8 cellular contexts compared by ENCODE assay signal in the genomic region with DNA sequence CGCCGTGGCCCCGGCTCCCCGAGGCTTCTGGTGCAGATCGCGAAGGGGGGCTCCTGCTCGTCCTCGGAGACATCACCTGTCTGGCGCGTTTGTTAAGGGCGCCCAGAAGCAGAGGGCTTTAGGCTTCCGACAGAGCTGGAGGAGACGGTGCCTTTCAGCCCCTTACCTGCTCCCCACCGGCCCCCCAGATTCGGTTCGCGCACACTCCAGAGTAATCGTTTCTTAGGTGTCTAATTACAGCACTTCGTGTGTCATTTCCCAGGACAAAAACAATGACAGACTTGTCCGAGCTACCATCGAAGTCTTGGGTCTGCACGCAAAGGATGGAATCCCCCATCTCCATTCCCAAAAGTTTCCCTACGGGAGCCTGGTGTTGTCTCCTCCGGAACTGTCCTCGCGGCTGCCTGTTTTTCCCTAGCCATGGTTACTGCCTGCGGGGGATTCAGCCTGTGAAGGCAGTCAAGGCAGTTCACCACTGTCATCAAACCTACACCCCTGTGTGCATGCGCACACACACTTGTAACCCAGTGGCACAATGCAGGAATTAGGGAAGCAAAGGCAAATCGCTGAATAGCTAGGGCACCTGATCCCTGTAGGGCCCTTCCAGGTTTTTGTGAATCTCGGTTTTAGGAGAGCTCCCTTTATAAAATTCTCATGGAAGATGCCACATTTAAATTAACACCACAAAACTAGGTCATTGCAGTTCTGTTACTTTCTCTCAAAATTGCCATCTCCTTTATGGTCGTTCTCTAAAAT. TPM values are rescaled to one million over a fixed set of nuclear protein-coding genes. Genes with fewer than 3 reads are reported as not detected.
DNase-seq lines count a peak whose midpoint lies in the region; ATAC-seq, FAIRE-seq and TF ChIP-seq lines count a peak whose summit lies in the region.

No MANE protein-coding gene starts in this region.

- peak overlapping the region; percentile 87 to 98 (median 96) for H3K27ac ChIP-seq in esophagus muscularis mucosa (replicated peaks in 1 of 4)
- H3K27ac ChIP-seq in tibial nerve = peak overlapping the region; percentile 91 to 96 (median 95)

- intact Hi-C loops in esophagus muscularis mucosa (cut with DNase I) = loop anchor here (10.0 kb wide), 1 partner anchor 116 kb away; no protein-coding TSS in a partner anchor

- DNase-seq in BJ (ENCODE audit: low read depth) (no peak), HTR-8/SVneo (ENCODE audit: insufficient read length, low spot score) (peak; percentile 76), esophagus muscularis mucosa (ENCODE audit: extremely low spot score) (no peak), middle frontal gyrus (ENCODE audit: extremely low spot score, low spot score) (peak; percentile 68), tibial nerve (ENCODE audit: low spot score in 2 of 2) (peak in 1 of 2 donors; percentile 49)

- TF ChIP-seq POLR2A in esophagus muscularis mucosa (IDR thresholded peaks at IDR 0.05; ENCODE audit: low read depth) (no peak), tibial nerve (IDR thresholded peaks at IDR 0.05) (no peak)

- no peaks in the 10 kb centered on the region for H3K9me3 ChIP-seq in esophagus muscularis mucosa
- H3K9me3 ChIP-seq in tibial nerve = no peaks in the 10 kb centered on the region

- H3K36me3 ChIP-seq in BJ (ENCODE audit: control insufficient read depth, insufficient read depth, low read length) (no peaks in the 10 kb centered on the region), esophagus muscularis mucosa (no peaks in the 10 kb centered on the region), tibial nerve (no peaks in the 10 kb centered on the region)

- ATAC-seq in HG02610 (IDR thresholded peaks at IDR 0.05; ENCODE audit: unreplicated experiment) (no peak), HG03342 (IDR thresholded peaks at IDR 0.05; ENCODE audit: unreplicated experiment) (no peak)

- no peak for TF ChIP-seq EP300 in esophagus muscularis mucosa (IDR thresholded peaks at IDR 0.05)
- peak in 1 of 2 donors; percentile 52 for TF ChIP-seq EP300 in tibial nerve (IDR thresholded peaks at IDR 0.05)

- CTCF ChIA-PET in BJ (lab: Yijun Ruan, JAX) = interaction anchor here (1.1 to 1.9 kb wide), 4 partner anchors 10 to 99 kb away, joined by 3 to 10 read pairs (median 3); no protein-coding TSS in a partner anchor

- FAIRE-seq in HTR-8/SVneo (lab: Jason Lieb, UNC) (peak; percentile 85), TTC549 (lab: Jason Lieb, UNC) (peak; percentile 17)

- WGBS in esophagus muscularis mucosa = 14% methylated on average over 16 of the region's 31 CpGs
- WGBS in tibial nerve, 2 donors = 8 to 11% methylated on average over 21 to 31 of the region's 31 CpGs

- H3K27me3 ChIP-seq in BJ (ENCODE audit: control insufficient read depth, insufficient read depth, low read length) = no peaks in the 10 kb centered on the region
- H3K27me3 ChIP-seq in esophagus muscularis mucosa = no peaks in the 10 kb centered on the region
- H3K27me3 ChIP-seq in tibial nerve = no peaks in the 10 kb centered on the region

- POLR2A ChIA-PET in BJ (lab: Charles Lee) = no interaction called here

- peaks cover 5 to 10% (median 8%) of the 10 kb centered on the region in 4 donors for H3K4me1 ChIP-seq in esophagus muscularis mucosa
- H3K4me1 ChIP-seq in tibial nerve = peaks cover 0 to 16% (median 2%) of the 10 kb centered on the region in 4 donors

- TF ChIP-seq CTCF in BJ (IDR thresholded peaks at IDR 0.05; ENCODE audit: insufficient read depth, low read depth, low read length) (no peak), esophagus muscularis mucosa (IDR thresholded peaks at IDR 0.05) (no peak), tibial nerve (IDR thresholded peaks at IDR 0.05) (peak in 1 of 5 experiments; percentile 7)

- H3K4me3 ChIP-seq in BJ (ENCODE audit: low read depth, low read length) = peak overlapping the region; percentile 60
- H3K4me3 ChIP-seq in esophagus muscularis mucosa = peak overlapping the region; percentile 87 to 97 (median 92)
- H3K4me3 ChIP-seq in tibial nerve = peak overlapping the region; percentile 65 to 93 (median 86)

RNA-seq across cellular contexts. Expression of a gene that starts 0.7 kb away (rescaled TPM):
- 17.9 and 24.8 TPM in 2 replicates for polyA plus RNA-seq in BJ (2011; rRNA removed)
- polyA minus RNA-seq in BJ (2011; rRNA and poly(A)+ RNA removed) = 34.9 and 36.8 TPM in 2 replicates
- total RNA-seq in esophagus muscularis mucosa (10 to 100 TPM; 59.5 to 72.2 (median 69.7) TPM), tibial nerve (10 to 100 TPM; 47.0 to 58.6 (median 54.8) TPM)

Comparison
In these comparisons a context has a peak if more than half of its experiments do, and no peak if none do; other contexts are left out.
1. DNase-seq: peak in HTR-8/SVneo (single experiment) and middle frontal gyrus (single experiment); none in BJ (single experiment) and esophagus muscularis mucosa (single experiment).
2. Peak in every context shown above with its lines, with median percentiles within 50 percentile points of each other: H3K4me3 ChIP-seq.